9 cellular contexts compared by ENCODE assay signal in genomic region chr22:46661221-46661851, GRCh38. TPM values are rescaled to one million over a fixed set of nuclear protein-coding genes. Genes with fewer than 3 reads are reported as not detected.
DNase-seq lines count a peak whose midpoint lies in the region; ATAC-seq and TF ChIP-seq lines count a peak whose summit lies in the region.
"Had no signal": no experiment of that assay in that cellular context is flagged by ENCODE, and none has a peak within 500 bp of the region (broad histone marks: within the 10 kb centered on the region; RNA-seq: fewer than 3 reads in every experiment).

No MANE protein-coding gene starts in this region.

- intact Hi-C loops in HCT116 (cut with micrococcal nuclease) (loop anchor here (5.0 kb wide), 1 partner anchor 99 kb away; no protein-coding TSS in a partner anchor), mammary epithelial cell (cut with micrococcal nuclease) (no loop called here)

- H3K79me2 ChIP-seq in HCT116 (ENCODE audit: insufficient read depth, low read length): no peaks in the 10 kb centered on the region
- H3K79me2 ChIP-seq in mammary epithelial cell (ENCODE audit: insufficient read depth, low read length): no peaks in the 10 kb centered on the region

- no peaks in the 10 kb centered on the region for H3K9me2 ChIP-seq in HCT116 (ENCODE audit: insufficient read depth)

- H2AFZ ChIP-seq in HCT116 (ENCODE audit: low read depth, low read length, poor library complexity, severe bottlenecking): no peak overlapping the region
- no peak overlapping the region for H2AFZ ChIP-seq in mammary epithelial cell (ENCODE audit: low read depth, low read length)

- WGBS in mammary epithelial cell (ENCODE audit: low coverage, missing lambda C conversion rate): 53% methylated on average over 13 of the region's 22 CpGs

- BruUV-seq in HCT116 (replicated peaks; lab: Mats Ljungman, UMichigan) (no TSS peak), mammary epithelial cell (replicated peaks; lab: Mats Ljungman, UMichigan) (no TSS peak)

- ATAC-seq in HCT116 (peak; percentile 76), HG02884 (IDR thresholded peaks at IDR 0.05; ENCODE audit: unreplicated experiment) (no peak), GM21423 (IDR thresholded peaks at IDR 0.05; ENCODE audit: unreplicated experiment) (no peak)

- H3K4me3 ChIP-seq in HCT116 (replicated peaks in 1 of 2; ENCODE audit: low read depth in 1 of 2, low read length in 2 of 2) (no peak overlapping the region), mammary epithelial cell (replicated peaks in 1 of 3; ENCODE audit: insufficient read depth in 1 of 3, low read depth in 2 of 3, low read length in 3 of 3) (no peak overlapping the region)

- in situ Hi-C loops in mammary epithelial cell (cut with MboI; ENCODE audit: low sequenced_read_pairs in 2 of 2): no loop called here

- H3K4me2 ChIP-seq in HCT116 (ENCODE audit: low read length) (peak overlapping the region; percentile 53), mammary epithelial cell (ENCODE audit: insufficient read depth, low read depth, low read length) (no peak overlapping the region)

- H4K20me1 ChIP-seq in HCT116 (ENCODE audit: insufficient read depth) (no peaks in the 10 kb centered on the region), mammary epithelial cell (ENCODE audit: insufficient read depth, low read length) (no peaks in the 10 kb centered on the region)

- dilution Hi-C loops in mammary epithelial cell (cut with HindIII; ENCODE audit: low sequenced_read_pairs): no loop called here

- H3K36me3 ChIP-seq in HCT116 (ENCODE audit: control insufficient read depth in 1 of 2, insufficient read depth in 2 of 2, low read length in 2 of 2) (no peaks in the 10 kb centered on the region), mammary epithelial cell (ENCODE audit: insufficient read depth, low read length) (no peaks in the 10 kb centered on the region)

- TF ChIP-seq CTCF in HCT116 (IDR thresholded peaks at IDR 0.05 in 2 of 3, conservative IDR thresholded peaks at IDR 0.05 in 1 of 3; ENCODE audit: borderline replicate concordance in 1 of 3, insufficient read depth in 1 of 3, low read depth in 2 of 3, low read length in 2 of 3): no peak
- TF ChIP-seq CTCF in RWPE1 (conservative IDR thresholded peaks at IDR 0.05; ENCODE audit: low read depth): no peak
- no peak for TF ChIP-seq CTCF in mammary epithelial cell (conservative IDR thresholded peaks at IDR 0.05 in 1 of 2, IDR thresholded peaks at IDR 0.05 in 1 of 2; ENCODE audit: extremely low read depth in 1 of 2, insufficient read depth in 1 of 2, low read depth in 1 of 2, low read length in 2 of 2)

- H3K27me3 ChIP-seq in HCT116 (ENCODE audit: insufficient read depth, low read length) (no peaks in the 10 kb centered on the region), mammary epithelial cell (ENCODE audit: insufficient read depth, low read length) (no peaks in the 10 kb centered on the region)

- peak overlapping the region; percentile 45; the same call in 1 of the 2 replicates for H3K27ac ChIP-seq in HCT116 (ENCODE audit: low read depth, low read length)
- H3K27ac ChIP-seq in RWPE1: peak overlapping the region; percentile 48
- H3K27ac ChIP-seq in mammary epithelial cell (ENCODE audit: insufficient read depth, low read depth, low read length): no peak overlapping the region
- H3K27ac ChIP-seq: HL-60 had no signal

- H3K9ac ChIP-seq in HCT116 (ENCODE audit: low read length) (peak overlapping the region; percentile 21; the same call in 1 of the 2 replicates), mammary epithelial cell (ENCODE audit: insufficient read depth, low read length) (no peak overlapping the region)

- peaks cover 23 to 25% of the 10 kb centered on the region in 2 experiments for H3K4me1 ChIP-seq in HCT116 (ENCODE audit: control insufficient read depth in 1 of 2, insufficient read depth in 2 of 2, low read length in 2 of 2)
- peaks cover 31% of the 10 kb centered on the region for H3K4me1 ChIP-seq in mammary epithelial cell (ENCODE audit: insufficient read depth, low read length)

- TF ChIP-seq POLR2A in HCT116 (IDR thresholded peaks at IDR 0.05; ENCODE audit: borderline replicate concordance, extremely low read depth, insufficient read depth, insufficient read length): no peak

- no peak for TF ChIP-seq RAD21 in HCT116 (IDR thresholded peaks at IDR 0.05; ENCODE audit: low read depth)

- RAD21 ChIA-PET in HCT116 (lab: Charles Lee; ENCODE audit: low non-redundant PET in 1 of 2, low total read pairs in 2 of 2, uncharacterized antibody in 2 of 2, unreplicated experiment in 2 of 2): interaction anchor here in 1 of 2 experiments (0.6 kb wide), 1 partner anchor 98 kb away, joined by 4 read pairs; no protein-coding TSS in a partner anchor

- DNase-seq in HCT116 (ENCODE audit: low read depth, low spot score): peak; percentile 62
- DNase-seq in RWPE1 (ENCODE audit: low spot score): peak; percentile 63
- DNase-seq in mammary epithelial cell: peak; percentile 89
- peak; percentile 26 for DNase-seq in occipital lobe (lab: John Stamatoyannopoulos, UW)
- DNase-seq in medulla oblongata (ENCODE audit: extremely low spot score): no peak
- DNase-seq in pons (ENCODE audit: low spot score): no peak

- CTCF ChIA-PET in HCT116 (lab: Charles Lee) (interaction anchor here (1.8 kb wide), 1 partner anchor 98 kb away, joined by 7 read pairs; no protein-coding TSS in a partner anchor), RWPE1 (lab: Yijun Ruan, JAX) (interaction anchor here (0.5 kb wide), 1 partner anchor 572 kb away, joined by 3 read pairs; no protein-coding TSS in a partner anchor), mammary epithelial cell (lab: Charles Lee; ENCODE audit: low non-redundant PET) (no interaction called here)

- POLR2A ChIA-PET in HCT116 (lab: Charles Lee) (interaction anchor here (1.2 kb wide), 1 partner anchor 97 kb away, joined by 4 read pairs; no protein-coding TSS in a partner anchor), RWPE1 (lab: Yijun Ruan, JAX; ENCODE audit: low non-redundant PET) (no interaction called here)

- no peaks in the 10 kb centered on the region for H3K9me3 ChIP-seq in HCT116 (ENCODE audit: control insufficient read depth in 1 of 2, insufficient read depth in 1 of 2, low read depth in 1 of 2, low read length in 2 of 2)
- H3K9me3 ChIP-seq in mammary epithelial cell (replicated peaks; ENCODE audit: insufficient read depth, low read length): no peaks in the 10 kb centered on the region

TF ChIP-seq in HCT116, 20 proteins besides CTCF, POLR2A, EP300 and RAD21:
- TF ChIP-seq CBX3 (IDR thresholded peaks at IDR 0.05; ENCODE audit: low read depth) (no peak), FOSL1 (IDR thresholded peaks at IDR 0.05; ENCODE audit: low read depth) (peak; percentile 76), YY1 (IDR thresholded peaks at IDR 0.05; ENCODE audit: extremely low read depth, insufficient replicate concordance, low read depth, low read length) (no peak), ATF3 (IDR thresholded peaks at IDR 0.05) (no peak), SP1 (IDR thresholded peaks at IDR 0.05; ENCODE audit: low read depth) (no peak; the same call in 1 of the 2 replicates), POLR2AphosphoS5 (IDR thresholded peaks at IDR 0.05; ENCODE audit: low read depth, low read length) (peak; percentile 25; the same call in 1 of the 2 replicates), ELF1 (IDR thresholded peaks at IDR 0.05; ENCODE audit: borderline replicate concordance, low read depth) (no peak), CEBPB (IDR thresholded peaks at IDR 0.05; ENCODE audit: low read depth) (no peak), SRF (IDR thresholded peaks at IDR 0.05; ENCODE audit: low read depth) (no peak), ZNF274 (IDR thresholded peaks at IDR 0.05; ENCODE audit: low read depth, low read length) (no peak), MAX (IDR thresholded peaks at IDR 0.05) (no peak)

RNA-seq across cellular contexts. Expression of gene GRAMD4, which starts 41.1 kb away (rescaled TPM):
- total RNA-seq in HCT116 (2021; ENCODE audit: unreplicated experiment) (25.8 TPM), mammary epithelial cell (10 to 100 TPM; 19.2 to 58.8 TPM), occipital lobe (55.8 TPM)
- polyA plus RNA-seq in HCT116 (2012): 11.4 and 13.3 TPM in 2 replicates
- polyA plus RNA-seq in mammary epithelial cell: 17.7 TPM
- polyA minus RNA-seq in mammary epithelial cell: 3.0 TPM

Comparison
In these comparisons a context has a peak if more than half of its experiments do, and no peak if none do; other contexts are left out.
1. DNase-seq: peak in HCT116 (single experiment), RWPE1 (single experiment), mammary epithelial cell (single experiment) and occipital lobe (single experiment); none in medulla oblongata (single experiment) and pons (single experiment).